In the genomic region with DNA sequence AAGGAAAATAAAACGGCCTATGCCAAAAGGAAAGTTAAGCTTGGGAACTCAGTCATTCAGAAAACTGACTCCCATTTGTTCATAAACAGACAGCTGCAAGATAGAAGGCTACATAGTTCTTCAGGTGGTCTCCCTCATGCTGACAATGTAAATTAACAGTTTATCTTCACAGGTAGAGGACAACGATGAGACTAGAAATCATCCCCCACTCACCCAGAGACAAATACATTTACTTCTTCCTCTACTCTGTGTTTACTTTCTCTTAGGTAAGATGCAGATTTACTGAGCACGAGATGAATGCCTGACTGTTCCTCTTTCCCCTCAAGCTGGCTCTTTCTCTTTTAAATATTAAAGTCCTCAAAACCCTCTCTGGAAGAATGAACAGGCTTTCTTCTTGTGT, we compare ENCODE assay signal across 22 cellular contexts.
"Had no signal": no experiment of that assay in that cellular context is flagged by ENCODE, and none has a peak within 500 bp of the region (broad histone marks: within the 10 kb centered on the region; RNA-seq: fewer than 3 reads in every experiment).

No MANE protein-coding gene starts in this region.

- H3K4me3 ChIP-seq: coronary artery, lung, ovary, right atrium auricular region, sigmoid colon, skin epidermis, stomach, thoracic aorta, transverse colon had no signal

- H3K27me3 ChIP-seq: ovary, right atrium auricular region, sigmoid colon, stomach, transverse colon had no signal

- H3K27ac ChIP-seq: coronary artery, ovary, right atrium auricular region, sigmoid colon, skin epidermis, stomach, thoracic aorta, transverse colon had no signal

- H3K4me1 ChIP-seq: right atrium auricular region, sigmoid colon, stomach, transverse colon had no signal

- DNase-seq: effector CD4-positive, alpha-beta T cell; foreskin melanocyte; head of caudate nucleus; hippocampal formation; immature natural killer cell; kidney; left cardiac atrium; left ventricle myocardium superior; mesenchymal stem cell; naive thymus-derived CD4-positive, alpha-beta T cell; ovary; sigmoid colon; stimulated activated CD4-positive, alpha-beta T cell treated with anti-CD3 and anti-CD28 coated beads, Interleukin-2, amount 100 ng/mL, for 24 hours; stimulated activated naive CD4-positive, alpha-beta T cell; stomach; substantia nigra; transverse colon had no signal

- H3K36me3 ChIP-seq: ovary had no signal

- ATAC-seq: left cardiac atrium; left ventricle myocardium superior; naive thymus-derived CD4-positive, alpha-beta T cell had no signal

- H3K9me3 ChIP-seq: ovary, right atrium auricular region, sigmoid colon, stomach, thoracic aorta, transverse colon had no signal
